ENCODE assay signal across 1 cellular context in the genomic region with DNA sequence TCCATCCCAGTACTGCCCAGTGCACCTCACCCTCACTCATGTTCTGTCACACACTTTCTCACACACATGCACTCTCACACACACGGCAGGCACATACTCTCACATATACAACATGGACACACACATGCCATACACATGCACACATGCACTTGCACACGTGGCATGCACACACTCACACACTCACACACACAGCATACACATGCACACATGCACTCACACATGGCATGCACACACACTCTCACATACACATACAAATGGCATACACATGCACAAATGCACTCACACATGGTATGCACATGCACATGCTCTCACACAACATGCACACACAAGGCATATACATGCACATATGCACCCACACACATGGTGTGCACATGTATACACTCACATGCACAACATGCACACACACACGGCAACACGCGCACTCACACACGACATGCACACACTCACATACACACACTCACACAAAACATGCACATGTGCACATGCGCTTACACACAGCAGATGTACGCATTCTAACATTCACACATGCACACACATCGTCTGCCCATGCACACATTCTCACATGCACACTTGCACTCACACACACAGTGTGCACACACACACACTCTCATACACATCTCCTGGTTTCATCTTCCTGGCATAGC.
TF ChIP-seq lines count a peak whose summit lies in the region.

No MANE protein-coding gene starts in this region.

TF ChIP-seq in endothelial cell of umbilical vein, 7 proteins besides CTCF, POLR2A, EP300 and RAD21:
- TF ChIP-seq, protein P1, sequence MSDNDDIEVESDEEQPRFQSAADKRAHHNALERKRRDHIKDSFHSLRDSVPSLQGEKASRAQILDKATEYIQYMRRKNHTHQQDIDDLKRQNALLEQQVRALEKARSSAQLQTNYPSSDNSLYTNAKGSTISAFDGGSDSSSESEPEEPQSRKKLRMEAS (IDR thresholded peaks at IDR 0.05; ENCODE audit: insufficient read depth, insufficient read length) = peak; percentile 31
- no peak for TF ChIP-seq EZH2 (IDR thresholded peaks at IDR 0.05; ENCODE audit: borderline replicate concordance, low read depth, low read length, severe bottlenecking)
